Comparison of ENCODE assay signal across 22 cellular contexts in genomic region chr2:240951045-240951594, GRCh38. TPM values are rescaled to one million over a fixed set of nuclear protein-coding genes. Genes with fewer than 3 reads are reported as not detected.
DNase-seq lines count a peak whose midpoint lies in the region; ATAC-seq, FAIRE-seq and TF ChIP-seq lines count a peak whose summit lies in the region.
"Had no signal": no experiment of that assay in that cellular context is flagged by ENCODE, and none has a peak within 500 bp of the region (broad histone marks: within the 10 kb centered on the region; RNA-seq: fewer than 3 reads in every experiment).

No MANE protein-coding gene starts in this region.

- no peaks in the 10 kb centered on the region for H4K20me1 ChIP-seq in HepG2 (ENCODE audit: insufficient read depth, low read length)
- H4K20me1 ChIP-seq: BLaER1 had no signal

- POLR2A ChIA-PET in HepG2 (lab: Yijun Ruan, JAX): no interaction called here

- intact Hi-C loops in HepG2 (cut with micrococcal nuclease; ENCODE audit: unreplicated experiment) (no loop called here), right lobe of liver (cut with DNase I) (no loop called here), colonic mucosa (cut with DNase I) (no loop called here)

- no peak overlapping the region for H3K4me3 ChIP-seq in HepG2 (replicated peaks in 1 of 3; ENCODE audit: insufficient read depth in 1 of 3, low read depth in 2 of 3, low read length in 3 of 3)
- H3K4me3 ChIP-seq in right lobe of liver: no peak overlapping the region
- H3K4me3 ChIP-seq in colonic mucosa: no peak overlapping the region
- H3K4me3 ChIP-seq: BLaER1, HAP-1, K562 had no signal

- H3K4me1 ChIP-seq in HepG2 (ENCODE audit: insufficient read depth, low read length): no peaks in the 10 kb centered on the region
- no peaks in the 10 kb centered on the region for H3K4me1 ChIP-seq in right lobe of liver
- H3K4me1 ChIP-seq in colonic mucosa: no peaks in the 10 kb centered on the region
- H3K4me1 ChIP-seq: HAP-1 had no signal

- TF ChIP-seq RAD21 in HepG2 (CRISPR knock-in tag; IDR thresholded peaks at IDR 0.05): no peak

- DNase-seq in HepG2 (ENCODE audit: low spot score): no peak
- DNase-seq in right lobe of liver: no peak
- DNase-seq in colonic mucosa: peak; percentile 0
- DNase-seq in urothelium cell line (ENCODE audit: low spot score): no peak
- DNase-seq in NCI-H510A (lab: John Stamatoyannopoulos, UW): no peak
- DNase-seq in NCI-H2029 treated with DMSO at 0.1 percent for 48 hours (lab: John Stamatoyannopoulos, UW): no peak
- DNase-seq: 8988T; CD4-positive, alpha-beta memory T cell; DMS153; DMS79; GDM1; IMR-90 had no signal

- H3K9ac ChIP-seq in HepG2 (ENCODE audit: insufficient read depth, low read depth, low read length) (no peak overlapping the region), colonic mucosa (ENCODE audit: low read depth in 2 of 2, low read length in 2 of 2) (no peak overlapping the region)
- H3K9ac ChIP-seq: BLaER1 had no signal

- H3K27me3 ChIP-seq in HepG2 (ENCODE audit: control insufficient read depth in 1 of 2, insufficient read depth in 2 of 2, low read length in 2 of 2) (peaks cover 3 to 72% of the 10 kb centered on the region in 2 experiments; a peak in 4 of 5 replicates), right lobe of liver (no peaks in the 10 kb centered on the region), colonic mucosa (no peaks in the 10 kb centered on the region)

- in situ Hi-C loops in HepG2 (cut with HindIII; ENCODE audit: extremely low pct_ligation_motif_present, low pct_unique_long_range_greater_than_20kb): no loop called here

- H3K9me3 ChIP-seq in HepG2 (ENCODE audit: low read length) (no peaks in the 10 kb centered on the region), right lobe of liver (no peaks in the 10 kb centered on the region), colonic mucosa (no peaks in the 10 kb centered on the region)
- H3K9me3 ChIP-seq: BLaER1, HAP-1 had no signal

- no peak overlapping the region for H2AFZ ChIP-seq in HepG2 (ENCODE audit: low read length)

- no peaks in the 10 kb centered on the region for H3K36me3 ChIP-seq in HepG2 (replicated peaks in 1 of 2; ENCODE audit: control insufficient read depth in 1 of 2, insufficient read depth in 2 of 2, low read length in 2 of 2)
- no peaks in the 10 kb centered on the region for H3K36me3 ChIP-seq in right lobe of liver
- no peaks in the 10 kb centered on the region for H3K36me3 ChIP-seq in colonic mucosa
- H3K36me3 ChIP-seq: BLaER1, HAP-1 had no signal

- H3K27ac ChIP-seq in HepG2 (ENCODE audit: extremely low read length, insufficient read depth, low read length): no peak overlapping the region
- no peak overlapping the region for H3K27ac ChIP-seq in right lobe of liver
- no peak overlapping the region for H3K27ac ChIP-seq in colonic mucosa
- H3K27ac ChIP-seq: BLaER1 had no signal

- no peaks in the 10 kb centered on the region for H3K79me2 ChIP-seq in HepG2 (ENCODE audit: insufficient read depth, low read length)

- FAIRE-seq in HepG2 (lab: Jason Lieb, UNC) (peak; percentile 4), urothelium cell line (lab: Jason Lieb, UNC) (peak; percentile 90)
- FAIRE-seq: GM19239, K562 had no signal

- ATAC-seq in HepG2: no peak
- no peak for ATAC-seq in right lobe of liver
- ATAC-seq: K562 had no signal

- WGBS in HepG2 (ENCODE audit: low lambda C conversion rate): 8% methylated on average over 3 of the region's 3 CpGs
- 68% methylated on average over 3 of the region's 3 CpGs for WGBS in right lobe of liver (ENCODE audit: insufficient coverage, low coverage, low lambda C conversion rate, missing lambda C conversion rate)

- TF ChIP-seq POLR2A in HepG2 (IDR thresholded peaks at IDR 0.05; ENCODE audit: insufficient read depth in 1 of 2, low read depth in 2 of 2, low read length in 2 of 2): no peak
- TF ChIP-seq POLR2A in right lobe of liver (IDR thresholded peaks at IDR 0.05): no peak

- TF ChIP-seq CTCF in HepG2 (CRISPR knock-in tag; IDR thresholded peaks at IDR 0.05) (no peak), right lobe of liver (IDR thresholded peaks at IDR 0.05) (no peak), colonic mucosa (IDR thresholded peaks at IDR 0.05) (no peak)

- no TSS peak for BruUV-seq in HepG2 (replicated peaks; lab: Mats Ljungman, UMichigan)

- TF ChIP-seq EP300 in HepG2 (IDR thresholded peaks at IDR 0.05; ENCODE audit: low read depth in 2 of 2, low read length in 2 of 2) (no peak), HepG2 (CRISPR knock-in tag; IDR thresholded peaks at IDR 0.05; ENCODE audit: borderline replicate concordance) (no peak)

- no peak overlapping the region for H3K4me2 ChIP-seq in HepG2 (ENCODE audit: low read depth, low read length)
- H3K4me2 ChIP-seq: BLaER1 had no signal

- CTCF ChIA-PET in HepG2 (lab: Yijun Ruan, JAX; ENCODE audit: low intra/inter-chr PET ratio, low total read pairs): no interaction called here

RNA-seq across cellular contexts. Expression of gene CROCC2, which starts 45.0 kb away (rescaled TPM):
- not detected in 2 replicates for total RNA-seq in HepG2 (2016; rRNA removed; fragmentation: Illumina TruSeq; extraction: Trizol)
- not detected in 2 replicates for total RNA-seq in HepG2 (2016; cell fraction: cytosol; rRNA removed; fragmentation: Illumina TruSeq; extraction: Trizol; ENCODE audit: low read depth)
- total RNA-seq in HepG2 (2016; cell fraction: insoluble cytoplasmic fraction; rRNA removed; fragmentation: Illumina TruSeq; extraction: Trizol): 0.02 TPM in 1 of 2 replicates, not detected in the other
- not detected in 2 replicates for total RNA-seq in HepG2 (2016; cell fraction: membrane; rRNA removed; fragmentation: Illumina TruSeq; extraction: Trizol)
- total RNA-seq in HepG2 (2016; cell fraction: nucleus; rRNA removed; fragmentation: Illumina TruSeq; extraction: Trizol): not detected in 2 replicates
- not detected in 2 replicates for polyA plus RNA-seq in HepG2 (2011; rRNA removed)
- polyA plus RNA-seq in HepG2 (2011; cell fraction: cytosol; rRNA removed): not detected in 2 replicates
- 0.03 TPM in 1 of 2 replicates, not detected in the other for polyA plus RNA-seq in HepG2 (2011; cell fraction: nucleus; rRNA removed)
- polyA plus RNA-seq in HepG2 (2012): 0.13 and 0.15 TPM in 2 replicates
- polyA plus RNA-seq in HepG2 (2016; cell fraction: cytosol; fragmentation: Illumina TruSeq; extraction: Trizol; ENCODE audit: low read depth): not detected in 2 replicates
- not detected in 2 replicates for polyA plus RNA-seq in HepG2 (2016; cell fraction: insoluble cytoplasmic fraction; fragmentation: Illumina TruSeq; extraction: Trizol; ENCODE audit: low read depth)
- polyA plus RNA-seq in HepG2 (2016; cell fraction: membrane; fragmentation: Illumina TruSeq; extraction: Trizol; ENCODE audit: low read depth): not detected in 2 replicates
- not detected in 2 replicates for polyA plus RNA-seq in HepG2 (2016; cell fraction: nucleus; fragmentation: Illumina TruSeq; extraction: Trizol; ENCODE audit: insufficient read depth, low read depth)
- not detected in 2 replicates for polyA minus RNA-seq in HepG2 (2011; rRNA and poly(A)+ RNA removed; ENCODE audit: low replicate concordance)
- not detected in 2 replicates for polyA minus RNA-seq in HepG2 (2011; cell fraction: cytosol; rRNA and poly(A)+ RNA removed)
- not detected in 2 replicates for polyA minus RNA-seq in HepG2 (2011; cell fraction: nucleus; rRNA and poly(A)+ RNA removed)
- total RNA-seq in right lobe of liver: under 1 TPM in 5 of 6 experiments, not detected in 1; 0.06 to 0.15 (median 0.12) TPM
- under 1 TPM in 1 of 2 donors, not detected in 1; 0.05 TPM for total RNA-seq in colonic mucosa
- total RNA-seq: A673; CD4-positive, alpha-beta memory T cell; Daoy; H4; HT-29; IMR-90; K562 had no signal
- polyA plus RNA-seq: AG04450; CD14-positive monocyte; CD4-positive, alpha-beta memory T cell; IMR-90; K562 had no signal

RNA-seq across cellular contexts. Expression of gene SNED1, which starts 47.3 kb away (rescaled TPM):
- total RNA-seq in HepG2 (2016; rRNA removed; fragmentation: Illumina TruSeq; extraction: Trizol): 0.15 TPM in 1 of 2 replicates, not detected in the other
- total RNA-seq in HepG2 (2016; cell fraction: cytosol; rRNA removed; fragmentation: Illumina TruSeq; extraction: Trizol; ENCODE audit: low read depth): 0.09 and 0.10 TPM in 2 replicates
- 0.03 and 0.26 TPM in 2 replicates for total RNA-seq in HepG2 (2016; cell fraction: insoluble cytoplasmic fraction; rRNA removed; fragmentation: Illumina TruSeq; extraction: Trizol)
- total RNA-seq in HepG2 (2016; cell fraction: membrane; rRNA removed; fragmentation: Illumina TruSeq; extraction: Trizol): 0.10 and 0.12 TPM in 2 replicates
- total RNA-seq in HepG2 (2016; cell fraction: nucleus; rRNA removed; fragmentation: Illumina TruSeq; extraction: Trizol): 0.13 and 0.62 TPM in 2 replicates
- 0.35 and 0.65 TPM in 2 replicates for polyA plus RNA-seq in HepG2 (2011; rRNA removed)
- 0.06 and 0.32 TPM in 2 replicates for polyA plus RNA-seq in HepG2 (2011; cell fraction: cytosol; rRNA removed)
- polyA plus RNA-seq in HepG2 (2011; cell fraction: nucleus; rRNA removed): 1.2 and 1.4 TPM in 2 replicates
- polyA plus RNA-seq in HepG2 (2012): 0.31 and 0.46 TPM in 2 replicates
- polyA plus RNA-seq in HepG2 (2016; cell fraction: cytosol; fragmentation: Illumina TruSeq; extraction: Trizol; ENCODE audit: low read depth): 0.03 and 0.10 TPM in 2 replicates
- 0.04 and 0.24 TPM in 2 replicates for polyA plus RNA-seq in HepG2 (2016; cell fraction: insoluble cytoplasmic fraction; fragmentation: Illumina TruSeq; extraction: Trizol; ENCODE audit: low read depth)
- polyA plus RNA-seq in HepG2 (2016; cell fraction: membrane; fragmentation: Illumina TruSeq; extraction: Trizol; ENCODE audit: low read depth): 0.02 and 0.09 TPM in 2 replicates
- polyA plus RNA-seq in HepG2 (2016; cell fraction: nucleus; fragmentation: Illumina TruSeq; extraction: Trizol; ENCODE audit: insufficient read depth, low read depth): 0.19 and 1.7 TPM in 2 replicates
- polyA minus RNA-seq in HepG2 (2011; rRNA and poly(A)+ RNA removed; ENCODE audit: low replicate concordance): 0.96 and 3.2 TPM in 2 replicates
- polyA minus RNA-seq in HepG2 (2011; cell fraction: cytosol; rRNA and poly(A)+ RNA removed): 0.44 and 0.79 TPM in 2 replicates
- polyA minus RNA-seq in HepG2 (2011; cell fraction: nucleus; rRNA and poly(A)+ RNA removed): 0.52 and 0.99 TPM in 2 replicates
- total RNA-seq in right lobe of liver: 10 to 100 TPM in 4 of 6 experiments, 1 to 10 TPM in 2; 7.4 to 27.8 (median 13.2) TPM
- 1 to 10 TPM; 4.6 TPM for total RNA-seq in colonic mucosa
- total RNA-seq: HT-29 had no signal

RNA-seq across cellular contexts. Expression of gene MAB21L4, which starts 55.2 kb away (rescaled TPM):
- total RNA-seq in HepG2 (2016; rRNA removed; fragmentation: Illumina TruSeq; extraction: Trizol): 13.5 and 14.0 TPM in 2 replicates
- total RNA-seq in HepG2 (2016; cell fraction: cytosol; rRNA removed; fragmentation: Illumina TruSeq; extraction: Trizol; ENCODE audit: low read depth): 3.1 and 3.7 TPM in 2 replicates
- total RNA-seq in HepG2 (2016; cell fraction: insoluble cytoplasmic fraction; rRNA removed; fragmentation: Illumina TruSeq; extraction: Trizol): 11.5 and 15.3 TPM in 2 replicates
- total RNA-seq in HepG2 (2016; cell fraction: membrane; rRNA removed; fragmentation: Illumina TruSeq; extraction: Trizol): 10.1 and 12.0 TPM in 2 replicates
- 8.9 and 10.1 TPM in 2 replicates for total RNA-seq in HepG2 (2016; cell fraction: nucleus; rRNA removed; fragmentation: Illumina TruSeq; extraction: Trizol)
- polyA plus RNA-seq in HepG2 (2011; rRNA removed): 3.0 and 3.6 TPM in 2 replicates
- 2.4 and 4.2 TPM in 2 replicates for polyA plus RNA-seq in HepG2 (2011; cell fraction: cytosol; rRNA removed)
- polyA plus RNA-seq in HepG2 (2011; cell fraction: nucleus; rRNA removed): 8.9 and 9.1 TPM in 2 replicates
- 2.1 and 4.1 TPM in 2 replicates for polyA plus RNA-seq in HepG2 (2012)
- polyA plus RNA-seq in HepG2 (2016; cell fraction: cytosol; fragmentation: Illumina TruSeq; extraction: Trizol; ENCODE audit: low read depth): 3.4 TPM in 2 replicates
- 11.8 and 13.7 TPM in 2 replicates for polyA plus RNA-seq in HepG2 (2016; cell fraction: insoluble cytoplasmic fraction; fragmentation: Illumina TruSeq; extraction: Trizol; ENCODE audit: low read depth)
- 8.3 and 8.8 TPM in 2 replicates for polyA plus RNA-seq in HepG2 (2016; cell fraction: membrane; fragmentation: Illumina TruSeq; extraction: Trizol; ENCODE audit: low read depth)
- 15.9 and 16.1 TPM in 2 replicates for polyA plus RNA-seq in HepG2 (2016; cell fraction: nucleus; fragmentation: Illumina TruSeq; extraction: Trizol; ENCODE audit: insufficient read depth, low read depth)
- polyA minus RNA-seq in HepG2 (2011; rRNA and poly(A)+ RNA removed; ENCODE audit: low replicate concordance): 5.4 TPM in 1 of 2 replicates, not detected in the other
- 1.8 and 2.0 TPM in 2 replicates for polyA minus RNA-seq in HepG2 (2011; cell fraction: cytosol; rRNA and poly(A)+ RNA removed)
- polyA minus RNA-seq in HepG2 (2011; cell fraction: nucleus; rRNA and poly(A)+ RNA removed): 1.3 and 2.5 TPM in 2 replicates
- 10 to 100 TPM in 1 of 6 experiments, 1 to 10 TPM in 5; 3.7 to 17.0 (median 5.2) TPM for total RNA-seq in right lobe of liver
- 10 to 100 TPM in 1 of 2 donors, 1 to 10 TPM in 1; 6.1 to 22.2 TPM for total RNA-seq in colonic mucosa
- total RNA-seq: A673; CD4-positive, alpha-beta memory T cell; Daoy; H4; IMR-90; K562 had no signal
- polyA plus RNA-seq: AG04450; CD14-positive monocyte; CD4-positive, alpha-beta memory T cell; IMR-90 had no signal
